In the genomic region with DNA sequence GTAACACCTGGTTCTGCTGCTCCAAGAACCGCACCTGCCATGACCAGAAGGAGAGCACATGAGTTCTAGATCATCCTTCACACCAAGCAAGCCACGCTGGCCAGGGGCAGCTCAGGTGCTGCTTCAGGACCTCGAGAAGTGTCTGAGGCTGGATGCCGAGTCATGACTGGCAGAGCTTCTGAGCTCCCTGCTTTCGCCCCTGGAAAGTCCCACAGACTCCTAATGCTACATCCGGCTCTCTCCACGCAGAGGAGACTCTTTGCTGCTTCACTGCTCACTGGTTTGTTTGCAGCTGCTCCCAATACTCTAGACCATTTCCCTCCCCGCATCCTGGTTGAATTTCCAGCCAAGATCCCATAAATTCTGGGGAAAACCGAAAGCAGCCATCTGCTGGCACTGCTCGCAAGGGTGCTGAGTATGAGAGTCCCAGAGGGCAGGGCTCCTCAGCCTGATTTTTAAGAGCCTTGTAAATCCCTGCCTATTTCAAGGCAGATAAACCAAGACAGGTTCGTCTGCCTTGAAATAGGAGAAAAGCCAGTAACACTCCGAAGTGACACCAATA, we compare ENCODE assay signal across 15 cellular contexts. TPM values are rescaled to one million over a fixed set of nuclear protein-coding genes. Genes with fewer than 3 reads are reported as not detected.
DNase-seq lines count a peak whose midpoint lies in the region; ATAC-seq, FAIRE-seq and TF ChIP-seq lines count a peak whose summit lies in the region.
"Had no signal": no experiment of that assay in that cellular context is flagged by ENCODE, and none has a peak within 500 bp of the region (broad histone marks: within the 10 kb centered on the region; RNA-seq: fewer than 3 reads in every experiment).

No MANE protein-coding gene starts in this region.

- no TSS peak for BruUV-seq in PC-3 (replicated peaks; lab: Mats Ljungman, UMichigan)

- no peak for TF ChIP-seq POLR2A in GM12891 (IDR thresholded peaks at IDR 0.05; ENCODE audit: low read depth, low read length)

- H3K36me3 ChIP-seq in PC-3 (ENCODE audit: low read depth, low read length) (no peaks in the 10 kb centered on the region), mucosa of rectum (ENCODE audit: control insufficient read depth in 2 of 2, insufficient read depth in 2 of 2, low read length in 2 of 2) (no peaks in the 10 kb centered on the region)
- H3K36me3 ChIP-seq: BLaER1 had no signal

- no peaks in the 10 kb centered on the region for H3K9me3 ChIP-seq in CD4-positive, alpha-beta T cell (ENCODE audit: control insufficient read depth, low read length)
- H3K9me3 ChIP-seq in PC-3 (ENCODE audit: low read length): no peaks in the 10 kb centered on the region
- H3K9me3 ChIP-seq in mucosa of rectum (ENCODE audit: control insufficient read depth in 2 of 2, low read length in 2 of 2): no peaks in the 10 kb centered on the region
- H3K9me3 ChIP-seq: BLaER1 had no signal

- no peak overlapping the region for H3K4me3 Mint-ChIP-seq in CD4-positive, alpha-beta T cell
- H3K4me3 Mint-ChIP-seq in effector memory CD8-positive, alpha-beta T cell: no peak overlapping the region
- H3K4me3 Mint-ChIP-seq: activated CD4-positive, alpha-beta T cell treated with anti-CD3 and anti-CD28 coated beads, Interleukin-2, amount 10 ng/mL, durations not matched to agents 7 days and 5 days; activated naive CD8-positive, alpha-beta T cell treated with anti-CD3 and anti-CD28 coated beads for 36 hours; dendritic cell treated with granulocyte-macrophage colony-stimulating factor and Interleukin-4, amounts not matched to agents 40 ng/mL and 50 ng/mL, for 4 days; natural killer cell had no signal

- H3K9me3 Mint-ChIP-seq in CD4-positive, alpha-beta T cell: no peaks in the 10 kb centered on the region
- H3K9me3 Mint-ChIP-seq in effector memory CD8-positive, alpha-beta T cell: no peaks in the 10 kb centered on the region
- H3K9me3 Mint-ChIP-seq: activated naive CD8-positive, alpha-beta T cell treated with anti-CD3 and anti-CD28 coated beads for 36 hours; dendritic cell treated with granulocyte-macrophage colony-stimulating factor and Interleukin-4, amounts not matched to agents 40 ng/mL and 50 ng/mL, for 4 days; natural killer cell had no signal

- peak overlapping the region; percentile 99 for H3K27ac Mint-ChIP-seq in CD4-positive, alpha-beta T cell
- H3K27ac Mint-ChIP-seq in effector memory CD8-positive, alpha-beta T cell: no peak overlapping the region
- H3K27ac Mint-ChIP-seq: activated CD4-positive, alpha-beta T cell treated with anti-CD3 and anti-CD28 coated beads, Interleukin-2, amount 10 ng/mL, durations not matched to agents 7 days and 5 days; activated naive CD8-positive, alpha-beta T cell treated with anti-CD3 and anti-CD28 coated beads for 36 hours; dendritic cell treated with granulocyte-macrophage colony-stimulating factor and Interleukin-4, amounts not matched to agents 40 ng/mL and 50 ng/mL, for 4 days; natural killer cell had no signal

- peak overlapping the region; percentile 50 for H2AFZ ChIP-seq in PC-3 (ENCODE audit: low read length)

- H3F3A ChIP-seq in PC-3 (ENCODE audit: low read length, unreplicated experiment): no peaks in the 10 kb centered on the region

- POLR2A ChIA-PET in CD4-positive, alpha-beta T cell (lab: Charles Lee): interaction anchor here (1.2 kb wide), 1 partner anchor 38 kb away, joined by 3 read pairs; no protein-coding TSS in a partner anchor
- POLR2A ChIA-PET in PC-3 (lab: Charles Lee; ENCODE audit: unreplicated experiment): no interaction called here

- H3K36me3 Mint-ChIP-seq in CD4-positive, alpha-beta T cell (ENCODE audit: low read depth): no peaks in the 10 kb centered on the region
- peaks cover 3% of the 10 kb centered on the region for H3K36me3 Mint-ChIP-seq in effector memory CD8-positive, alpha-beta T cell (ENCODE audit: insufficient read depth)
- H3K36me3 Mint-ChIP-seq: natural killer cell had no signal

- H3K9me2 ChIP-seq in PC-3 (replicated peaks; ENCODE audit: low read length): no peaks in the 10 kb centered on the region

- CTCF ChIA-PET in CD4-positive, alpha-beta T cell (lab: Charles Lee): no interaction called here
- CTCF ChIA-PET in PC-3 (lab: Charles Lee): no interaction called here

- H3K9ac ChIP-seq in PC-3 (ENCODE audit: low read length): no peak overlapping the region
- H3K9ac ChIP-seq in mucosa of rectum (ENCODE audit: low read depth in 1 of 2, low read length in 2 of 2): no peak overlapping the region
- H3K9ac ChIP-seq: BLaER1 had no signal

- H4K20me1 ChIP-seq in PC-3 (ENCODE audit: low read length): no peaks in the 10 kb centered on the region
- H4K20me1 ChIP-seq: BLaER1 had no signal

- intact Hi-C loops in CD4-positive, alpha-beta T cell (cut with DNase I, micrococcal nuclease): no loop called here
- intact Hi-C loops in PC-3 (cut with micrococcal nuclease): no loop called here

- no peak overlapping the region for H3K27ac ChIP-seq in CD4-positive, alpha-beta T cell (ENCODE audit: low read depth, low read length)
- 0 out of 2 replicates have a peak overlapping the region, but pooled peaks have one; percentile 0 for H3K27ac ChIP-seq in PC-3 (ENCODE audit: low read length)
- no peak overlapping the region for H3K27ac ChIP-seq in mucosa of rectum (ENCODE audit: low read depth in 2 of 2, low read length in 2 of 2)
- H3K27ac ChIP-seq: BLaER1 had no signal

- DNase-seq in CD4-positive, alpha-beta T cell: no peak
- peak; percentile 34 for DNase-seq in PC-3
- DNase-seq in effector memory CD8-positive, alpha-beta T cell: no peak
- DNase-seq in GM12891 (ENCODE audit: insufficient read length, low spot score): no peak
- DNase-seq: activated CD4-positive, alpha-beta T cell treated with anti-CD3 and anti-CD28 coated beads, Interleukin-2, amount 10 ng/mL, durations not matched to agents 7 days and 5 days; activated naive CD8-positive, alpha-beta T cell treated with anti-CD3 and anti-CD28 coated beads for 36 hours; hippocampal formation; IMR-90; natural killer cell; NCI-H446 treated with DMSO at 0.1 percent for 48 hours; stimulated activated CD4-positive, alpha-beta T cell treated with anti-CD3 and anti-CD28 coated beads, Interleukin-1b, Interleukin-23, amount 100 ng/mL, for 48 hours had no signal

- no peaks in the 10 kb centered on the region for H3K79me2 ChIP-seq in PC-3 (ENCODE audit: low read length)

- H3K27me3 ChIP-seq in CD4-positive, alpha-beta T cell (ENCODE audit: control insufficient read depth, insufficient read depth, low read length): no peaks in the 10 kb centered on the region
- H3K27me3 ChIP-seq in PC-3 (ENCODE audit: low read length): peaks cover under 1% of the 10 kb centered on the region; the same call in 1 of the 2 replicates
- no peaks in the 10 kb centered on the region for H3K27me3 ChIP-seq in mucosa of rectum (ENCODE audit: control insufficient read depth in 2 of 2, insufficient read depth in 2 of 2, low read length in 2 of 2)
- H3K27me3 ChIP-seq: BLaER1 had no signal

- H3K4me2 ChIP-seq in PC-3 (ENCODE audit: low read length): peak overlapping the region; percentile 71
- H3K4me2 ChIP-seq: BLaER1 had no signal

- TF ChIP-seq CTCF in CD4-positive, alpha-beta T cell (IDR thresholded peaks at IDR 0.05): no peak
- no peak for TF ChIP-seq CTCF in PC-3 (conservative IDR thresholded peaks at IDR 0.05; ENCODE audit: low read depth, low read length)

- H3K4me1 ChIP-seq in PC-3 (ENCODE audit: insufficient read depth, low read length) (peaks cover 20% of the 10 kb centered on the region), mucosa of rectum (ENCODE audit: control insufficient read depth in 2 of 2, insufficient read depth in 2 of 2, low read length in 2 of 2) (peaks cover 2 to 19% of the 10 kb centered on the region in 2 donors)
- H3K4me1 ChIP-seq: BLaER1 had no signal

- no peaks in the 10 kb centered on the region for H3K27me3 Mint-ChIP-seq in CD4-positive, alpha-beta T cell
- H3K27me3 Mint-ChIP-seq in effector memory CD8-positive, alpha-beta T cell: peaks cover 5 to 28% of the 10 kb centered on the region in 2 donors
- H3K27me3 Mint-ChIP-seq: activated naive CD8-positive, alpha-beta T cell treated with anti-CD3 and anti-CD28 coated beads for 36 hours had no signal

- no peak for ATAC-seq in CD4-positive, alpha-beta T cell (ENCODE audit: poor library complexity)
- ATAC-seq in PC-3 (peak; percentile 58), HG03469 (IDR thresholded peaks at IDR 0.05; ENCODE audit: unreplicated experiment) (no peak)
- no peak for ATAC-seq in effector memory CD8-positive, alpha-beta T cell (replicated peaks)
- ATAC-seq: natural killer cell had no signal

- H3K4me3 ChIP-seq in PC-3 (ENCODE audit: low read length) (peak overlapping the region; percentile 56), mucosa of rectum (ENCODE audit: low read length in 2 of 2) (peak overlapping the region; percentile 3 to 14)
- H3K4me3 ChIP-seq: BLaER1 had no signal

- H3K4me1 Mint-ChIP-seq in CD4-positive, alpha-beta T cell (ENCODE audit: low read depth): peaks cover 65% of the 10 kb centered on the region
- peaks cover 34 to 41% of the 10 kb centered on the region in 2 donors for H3K4me1 Mint-ChIP-seq in effector memory CD8-positive, alpha-beta T cell (ENCODE audit: low read depth in 2 of 2)

- FAIRE-seq in GM12891 (lab: Jason Lieb, UNC): no peak

TF ChIP-seq in GM12891, 5 proteins besides CTCF, POLR2A, EP300 and RAD21:
- no peak for TF ChIP-seq POLR2AphosphoS5 (IDR thresholded peaks at IDR 0.05; ENCODE audit: low read depth, low read length)
- TF ChIP-seq SPI1 (IDR thresholded peaks at IDR 0.05; ENCODE audit: low read depth, low read length): no peak
- TF ChIP-seq POU2F2 (IDR thresholded peaks at IDR 0.05; ENCODE audit: low read depth, low read length): no peak
- no peak for TF ChIP-seq TAF1 (IDR thresholded peaks at IDR 0.05; ENCODE audit: low read depth, low read length)
- TF ChIP-seq PAX5 (IDR thresholded peaks at IDR 0.05; ENCODE audit: insufficient read depth, low read length, severe bottlenecking): no peak

RNA-seq across cellular contexts. Expression of gene KRT2, which starts 1.4 kb away (rescaled TPM):
- total RNA-seq in CD4-positive, alpha-beta T cell: 1 to 10 TPM; 1.7 to 2.1 TPM
- 0.23 TPM in 1 of 2 replicates, not detected in the other for total RNA-seq in PC-3 (2014; rRNA removed)
- not detected for polyA plus RNA-seq in GM12891 (2012; ENCODE audit: low read depth, missing spikeins)
- total RNA-seq: activated naive CD8-positive, alpha-beta T cell treated with anti-CD3 and anti-CD28 coated beads for 36 hours; IMR-90 had no signal
- polyA plus RNA-seq: IMR-90 had no signal

RNA-seq across cellular contexts. Expression of gene KRT1, which starts 29.6 kb away (rescaled TPM):
- total RNA-seq in CD4-positive, alpha-beta T cell: 1 to 10 TPM; 3.9 to 4.0 TPM
- not detected in 2 replicates for total RNA-seq in PC-3 (2014; rRNA removed)
- not detected for polyA plus RNA-seq in GM12891 (2012; ENCODE audit: low read depth, missing spikeins)
- total RNA-seq: activated naive CD8-positive, alpha-beta T cell treated with anti-CD3 and anti-CD28 coated beads for 36 hours; IMR-90 had no signal
- polyA plus RNA-seq: IMR-90 had no signal

RNA-seq across cellular contexts. Expression of gene KRT73, which starts 32.2 kb away (rescaled TPM):
- total RNA-seq in CD4-positive, alpha-beta T cell: 10 to 100 TPM; 67.2 to 69.7 TPM
- not detected in 2 replicates for total RNA-seq in PC-3 (2014; rRNA removed)
- polyA plus RNA-seq in GM12891 (2012; ENCODE audit: low read depth, missing spikeins): not detected
- total RNA-seq: IMR-90 had no signal
- polyA plus RNA-seq: IMR-90 had no signal

RNA-seq across cellular contexts. Expression of gene KRT72, which starts 49.3 kb away (rescaled TPM):
- total RNA-seq in CD4-positive, alpha-beta T cell: 10 to 100 TPM; 82.2 to 83.4 TPM
- total RNA-seq in PC-3 (2014; rRNA removed): not detected in 2 replicates
- polyA plus RNA-seq in GM12891 (2012; ENCODE audit: low read depth, missing spikeins): not detected
- total RNA-seq: IMR-90 had no signal
- polyA plus RNA-seq: IMR-90 had no signal

RNA-seq across cellular contexts. Expression of gene KRT77, which starts 52.7 kb away (rescaled TPM):
- under 1 TPM; 0.11 to 0.20 TPM for total RNA-seq in CD4-positive, alpha-beta T cell
- not detected in 2 replicates for total RNA-seq in PC-3 (2014; rRNA removed)
- polyA plus RNA-seq in GM12891 (2012; ENCODE audit: low read depth, missing spikeins): not detected
- total RNA-seq: activated CD4-positive, alpha-beta T cell treated with anti-CD3 and anti-CD28 coated beads, Interleukin-2, amount 10 ng/mL, durations not matched to agents 7 days and 5 days; activated naive CD8-positive, alpha-beta T cell treated with anti-CD3 and anti-CD28 coated beads for 36 hours; IMR-90; natural killer cell had no signal
- polyA plus RNA-seq: IMR-90 had no signal

Comparison
In these comparisons a context has a peak if more than half of its experiments do, and no peak if none do; other contexts are left out.
1. RNA of gene KRT73, which starts 32.2 kb away (total RNA-seq): 67.2 to 69.7 TPM in CD4-positive, alpha-beta T cell; not detected in PC-3; every median in the first group is over 10 times any median in the second.